In the genomic region with DNA sequence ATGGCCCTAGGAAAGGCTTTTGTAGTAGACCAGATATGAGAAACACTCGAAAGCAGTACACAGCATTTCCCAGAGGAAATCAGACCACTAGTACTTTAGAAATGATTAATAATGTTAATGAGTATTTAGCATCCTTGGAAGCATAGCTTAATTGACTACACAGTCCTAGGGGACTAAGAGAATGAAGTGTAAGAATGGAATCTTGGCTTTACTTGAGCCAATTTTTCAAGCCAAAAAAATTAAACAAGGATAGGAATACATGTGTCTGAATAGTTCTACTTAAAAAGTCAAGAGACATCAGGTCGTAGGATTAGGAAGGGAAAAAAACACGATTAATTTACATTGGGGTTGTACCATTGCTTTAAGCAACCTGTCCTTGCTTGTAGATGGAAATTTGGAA, we compare ENCODE assay signal across 39 cellular contexts. TPM values are rescaled to one million over a fixed set of nuclear protein-coding genes. Genes with fewer than 3 reads are reported as not detected.
"Had no signal": no experiment of that assay in that cellular context is flagged by ENCODE, and none has a peak within 500 bp of the region (broad histone marks: within the 10 kb centered on the region; RNA-seq: fewer than 3 reads in every experiment).

No MANE protein-coding gene starts in this region.

- H3K4me3 ChIP-seq: MG63 had no signal

- H3K4me2 ChIP-seq: KMS-11 had no signal

- H3K9ac ChIP-seq: KMS-11 had no signal

- H3K27me3 ChIP-seq: MG63 had no signal

- H3K36me3 ChIP-seq: MG63 had no signal

- H3K27ac ChIP-seq: KMS-11 had no signal

- DNase-seq: Karpas-422, Kasumi-1, KG1, MG63, MM.1S, MV-4-11, NCI-H1048, NCI-H1092, NCI-H1092 treated with DMSO at 0.1 percent for 48 hours, NCI-H1105, NCI-H1105 treated with DMSO at 0.1 percent for 48 hours, NCI-H1417, NCI-H1417 treated with DMSO at 0.1 percent for 48 hours, NCI-H1436, NCI-H1436 treated with DMSO at 0.1 percent for 48 hours, NCI-H146, NCI-H1694, NCI-H1694 treated with DMSO at 0.1 percent for 48 hours, NCI-H187, NCI-H187 treated with DMSO at 0.1 percent for 48 hours, NCI-H1930, NCI-H2029, NCI-H2029 treated with DMSO at 0.1 percent for 48 hours, NCI-H2081, NCI-H2081 treated with DMSO at 0.1 percent for 48 hours, NCI-H2107, NCI-H2171, NCI-H2171 treated with DMSO at 0.1 percent for 48 hours, NCI-H2227 treated with DMSO at 0.1 percent for 48 hours, NCI-H226, NCI-H345, NCI-H446, NCI-H446 treated with DMSO at 0.1 percent for 48 hours, NCI-H510A had no signal

- H3K9me3 ChIP-seq: MG63 had no signal

RNA-seq across cellular contexts. Expression of a gene that starts 38.2 kb away (rescaled TPM):
- total RNA-seq: LHCN-M2, M059J, MCF 10A, NCI-H460 had no signal

RNA-seq across cellular contexts. Expression of a gene that starts 59.2 kb away (rescaled TPM):
- total RNA-seq: M059J, MCF 10A, NCI-H460 had no signal
